Comparison of ENCODE assay signal across 19 cellular contexts in the genomic region with DNA sequence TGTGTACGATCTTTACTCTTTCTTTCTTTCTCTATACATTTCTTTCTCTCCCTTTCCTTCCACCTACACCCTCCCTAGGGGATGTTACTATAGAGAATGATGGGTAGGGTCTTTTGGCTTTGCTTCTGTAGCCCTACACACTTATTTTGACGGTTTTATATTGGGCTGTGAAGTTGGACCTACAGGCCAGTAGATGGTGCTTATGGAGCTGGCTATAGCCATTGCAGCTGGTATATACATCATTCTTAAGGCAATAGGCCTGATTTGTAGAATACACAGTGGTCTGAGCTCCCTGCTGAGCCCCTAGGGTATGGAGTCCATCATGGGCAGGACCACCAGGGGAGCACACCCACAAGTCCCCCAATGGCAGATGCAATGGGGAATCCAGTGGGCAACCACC.
"Had no signal": no experiment of that assay in that cellular context is flagged by ENCODE, and none has a peak within 500 bp of the region (broad histone marks: within the 10 kb centered on the region; RNA-seq: fewer than 3 reads in every experiment).

No MANE protein-coding gene starts in this region.

- H3K4me1 ChIP-seq: gastrocnemius medialis, spleen, tibial artery, upper lobe of left lung, uterus had no signal

- H3K4me1 Mint-ChIP-seq: immature natural killer cell; naive thymus-derived CD4-positive, alpha-beta T cell; nephron progenitor cell; stimulated activated memory B cell treated with anti-CD40 and anti-IgM and Interleukin-4, amounts not matched to agents 10 μg/mL and 1 μg/mL and 100 μg/mL, for 72 hours had no signal

- H3K27me3 Mint-ChIP-seq: naive thymus-derived CD4-positive, alpha-beta T cell; stimulated activated memory B cell treated with anti-CD40 and anti-IgM and Interleukin-4, amounts not matched to agents 10 μg/mL and 1 μg/mL and 100 μg/mL, for 72 hours; stimulated activated naive CD8-positive, alpha-beta T cell treated with anti-CD3 and anti-CD28 coated beads, Interleukin-15, Interleukin-2, amounts not matched to agents 100 ng/mL and 50 ng/mL, for 24 hours had no signal

- H3K27me3 ChIP-seq: gastrocnemius medialis, neutrophil, spleen, tibial artery, upper lobe of left lung, uterus had no signal

- H3K4me3 Mint-ChIP-seq: immature natural killer cell; naive thymus-derived CD4-positive, alpha-beta T cell; nephron progenitor cell; stimulated activated memory B cell treated with anti-CD40 and anti-IgM and Interleukin-4, amounts not matched to agents 10 μg/mL and 1 μg/mL and 100 μg/mL, for 72 hours; stimulated activated naive CD8-positive, alpha-beta T cell treated with anti-CD3 and anti-CD28 coated beads, Interleukin-15, Interleukin-2, amounts not matched to agents 100 ng/mL and 50 ng/mL, for 24 hours had no signal

- H3K36me3 Mint-ChIP-seq: immature natural killer cell; naive thymus-derived CD4-positive, alpha-beta T cell; stimulated activated memory B cell treated with anti-CD40 and anti-IgM and Interleukin-4, amounts not matched to agents 10 μg/mL and 1 μg/mL and 100 μg/mL, for 72 hours had no signal

- H3K4me3 ChIP-seq: coronary artery, gastrocnemius medialis, spleen, tibial artery, upper lobe of left lung, uterus had no signal

- DNase-seq: effector CD4-positive, alpha-beta T cell; gastrocnemius medialis; glutamatergic neuron; immature natural killer cell; naive thymus-derived CD4-positive, alpha-beta T cell; nephron progenitor cell; posterior cingulate gyrus; spleen; stimulated activated CD4-positive, alpha-beta T cell treated with anti-CD3 and anti-CD28 coated beads, Interleukin-15, amount 100 ng/mL, for 24 hours; stimulated activated CD4-positive, alpha-beta T cell treated with anti-CD3 and anti-CD28 coated beads, Interleukin-1b, Interleukin-23, amount 100 ng/mL, for 48 hours; stimulated activated CD4-positive, alpha-beta T cell treated with anti-CD3 and anti-CD28 coated beads, Interleukin-4, amount 100 ng/mL, for 24 hours; tibial artery; upper lobe of left lung; uterus had no signal

- H3K36me3 ChIP-seq: gastrocnemius medialis, neutrophil, spleen, tibial artery, upper lobe of left lung, uterus had no signal

- H3K27ac ChIP-seq: coronary artery, gastrocnemius medialis, neutrophil, spleen, tibial artery, upper lobe of left lung, uterus had no signal

- ATAC-seq: gastrocnemius medialis; naive thymus-derived CD4-positive, alpha-beta T cell; sciatic nerve; stimulated activated memory B cell treated with anti-CD40 and anti-IgM and Interleukin-4, amounts not matched to agents 10 μg/mL and 1 μg/mL and 100 μg/mL, for 72 hours had no signal

- H3K9me3 ChIP-seq: gastrocnemius medialis, neutrophil, tibial artery, upper lobe of left lung, uterus had no signal

- H3K27ac Mint-ChIP-seq: immature natural killer cell; naive thymus-derived CD4-positive, alpha-beta T cell; nephron progenitor cell; stimulated activated memory B cell treated with anti-CD40 and anti-IgM and Interleukin-4, amounts not matched to agents 10 μg/mL and 1 μg/mL and 100 μg/mL, for 72 hours; stimulated activated naive CD8-positive, alpha-beta T cell treated with anti-CD3 and anti-CD28 coated beads, Interleukin-15, Interleukin-2, amounts not matched to agents 100 ng/mL and 50 ng/mL, for 24 hours had no signal
